26 cellular contexts compared by ENCODE assay signal in genomic region chr15:51870774-51871173, GRCh38.
"Had no signal": no experiment of that assay in that cellular context is flagged by ENCODE, and none has a peak within 500 bp of the region (broad histone marks: within the 10 kb centered on the region; RNA-seq: fewer than 3 reads in every experiment).

No MANE protein-coding gene starts in this region.

- H3K9me3 ChIP-seq: esophagus muscularis mucosa, gastroesophageal sphincter, lower lobe of right lung, mucosa of descending colon had no signal

- H3K4me2 ChIP-seq: hepatocyte had no signal

- H3K9me3 Mint-ChIP-seq: dendritic cell treated with granulocyte-macrophage colony-stimulating factor and Interleukin-4, amounts not matched to agents 40 ng/mL and 50 ng/mL, for 4 days; effector memory CD8-positive, alpha-beta T cell; endodermal cell; immature natural killer cell; mesothelial cell of epicardium; naive thymus-derived CD8-positive, alpha-beta T cell had no signal

- H3K27ac Mint-ChIP-seq: dendritic cell treated with granulocyte-macrophage colony-stimulating factor and Interleukin-4, amounts not matched to agents 40 ng/mL and 50 ng/mL, for 4 days; effector memory CD8-positive, alpha-beta T cell; endodermal cell; mesothelial cell of epicardium had no signal

- H3K27me3 ChIP-seq: esophagus muscularis mucosa, foreskin keratinocyte, gastroesophageal sphincter, heart left ventricle, hepatocyte had no signal

- DNase-seq: cortex of kidney; effector CD8-positive, alpha-beta T cell; effector memory CD8-positive, alpha-beta T cell; endodermal cell; foreskin keratinocyte; heart left ventricle; hypothalamus; immature natural killer cell; islet precursor cell; kidney; kidney glomerular epithelial cell; left colon; left ventricle myocardium superior; lower lobe of right lung; mesenchymal stem cell; mucosa of descending colon; naive B cell; naive thymus-derived CD8-positive, alpha-beta T cell had no signal

- H3K4me3 Mint-ChIP-seq: dendritic cell treated with granulocyte-macrophage colony-stimulating factor and Interleukin-4, amounts not matched to agents 40 ng/mL and 50 ng/mL, for 4 days; effector memory CD8-positive, alpha-beta T cell; endodermal cell; immature natural killer cell; mesothelial cell of epicardium; naive thymus-derived CD8-positive, alpha-beta T cell had no signal

- H3K4me3 ChIP-seq: esophagus muscularis mucosa, gastroesophageal sphincter, heart left ventricle, hepatocyte, lower lobe of right lung, mucosa of descending colon had no signal

- H3K27me3 Mint-ChIP-seq: dendritic cell treated with granulocyte-macrophage colony-stimulating factor and Interleukin-4, amounts not matched to agents 40 ng/mL and 50 ng/mL, for 4 days; effector memory CD8-positive, alpha-beta T cell; naive B cell; naive thymus-derived CD8-positive, alpha-beta T cell had no signal

- H3K4me1 Mint-ChIP-seq: endodermal cell had no signal

- ATAC-seq: effector memory CD8-positive, alpha-beta T cell; foreskin keratinocyte; gastroesophageal sphincter; heart left ventricle; left colon; left lobe of liver; left ventricle myocardium superior; lower lobe of right lung; mucosa of descending colon; naive thymus-derived CD8-positive, alpha-beta T cell had no signal

- FAIRE-seq: endometrium, frontal cortex, kidney had no signal

- H3K27ac ChIP-seq: esophagus muscularis mucosa, foreskin keratinocyte, gastroesophageal sphincter, heart left ventricle, hepatocyte, lower lobe of right lung had no signal
